Comparison of ENCODE assay signal across 8 cellular contexts in the genomic region with DNA sequence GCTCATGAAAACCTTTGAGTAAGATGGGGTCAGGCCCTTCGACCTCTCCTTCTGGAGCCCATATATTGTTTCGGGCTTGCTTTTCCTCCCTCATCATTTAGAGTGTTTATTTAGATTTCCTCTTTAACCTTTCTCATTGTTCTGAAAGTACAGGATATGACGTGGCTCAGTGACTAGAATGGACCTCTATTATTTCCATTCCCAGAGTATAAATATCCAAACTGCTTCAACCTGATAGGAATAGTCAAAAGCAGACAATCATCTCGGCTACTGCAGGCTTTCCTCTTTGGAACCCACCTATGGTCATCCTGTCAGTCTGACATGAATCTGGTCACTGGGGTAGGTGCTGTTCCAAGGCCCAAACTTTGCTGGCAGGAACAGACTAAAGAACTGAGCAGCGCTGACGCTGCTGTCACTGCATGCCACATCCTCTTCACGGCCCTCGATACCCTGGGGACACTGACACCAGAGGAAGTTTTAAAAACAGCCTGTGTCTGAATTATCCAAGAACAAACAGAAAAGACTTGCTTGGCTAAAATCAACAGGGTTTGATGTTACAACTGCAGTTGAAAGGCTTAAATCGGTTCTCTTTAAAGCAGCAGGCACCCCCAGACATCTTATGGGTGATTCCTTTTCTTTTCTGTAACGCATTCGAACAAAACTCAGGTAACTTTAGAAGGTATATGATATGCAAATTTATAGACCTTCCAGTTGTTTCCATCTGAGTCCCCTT. TPM values are rescaled to one million over a fixed set of nuclear protein-coding genes. Genes with fewer than 3 reads are reported as not detected.
A peak's percentile ranks its signal among the peaks of the same experiment; 100 is the strongest.
DNase-seq lines count a peak whose midpoint lies in the region; ATAC-seq and TF ChIP-seq lines count a peak whose summit lies in the region.

No MANE protein-coding gene starts in this region.

- POLR2A ChIA-PET in HEK293T (lab: Yijun Ruan, JAX): interaction anchor here (1.0 kb wide), 2 partner anchors 20 to 83 kb away, joined by 3 read pairs; a partner anchor contains a TSS

- CTCF ChIA-PET in HEK293T (lab: Yijun Ruan, JAX): interaction anchor here (0.6 to 1.0 kb wide), 2 partner anchors 15 to 20 kb away, joined by 6 read pairs; no protein-coding TSS in a partner anchor

- H3K4me1 Mint-ChIP-seq in activated T-cell treated with anti-CD3 and anti-CD28 coated beads, Interleukin-2, amount 50 U/mL, for 4 hours (ENCODE audit: low read depth): peaks cover 56% of the 10 kb centered on the region

- ATAC-seq in GM21515 (IDR thresholded peaks at IDR 0.05; ENCODE audit: unreplicated experiment): peak; percentile 55
- peak; percentile 52 to 63 for ATAC-seq in activated T-cell treated with anti-CD3 and anti-CD28 coated beads, Interleukin-2, amount 50 U/mL, for 4 hours

- DNase-seq in EL: peak; percentile 50
- DNase-seq in M059J (ENCODE audit: low read depth): peak; percentile 56
- peak; percentile 14 for DNase-seq in activated T-cell treated with anti-CD3 and anti-CD28 coated beads, Interleukin-2, amount 50 U/mL, for 4 hours
- peak; percentile 61 for DNase-seq in germinal center (ENCODE audit: low spot score)
- DNase-seq in stimulated activated CD4-positive, alpha-beta T cell treated with anti-CD3 and anti-CD28 coated beads, Interleukin-15, amount 100 ng/mL, for 24 hours: peak; percentile 54
- no peak for DNase-seq in HEK293T (ENCODE audit: extremely low spot score)
- DNase-seq in NCI-H128 (lab: John Stamatoyannopoulos, UW; ENCODE audit: unreplicated experiment): no peak

- no peaks in the 10 kb centered on the region for H3K9me3 Mint-ChIP-seq in activated T-cell treated with anti-CD3 and anti-CD28 coated beads, Interleukin-2, amount 50 U/mL, for 4 hours

- H3K27me3 Mint-ChIP-seq in activated T-cell treated with anti-CD3 and anti-CD28 coated beads, Interleukin-2, amount 50 U/mL, for 4 hours (ENCODE audit: low read depth): no peaks in the 10 kb centered on the region

- H3K4me3 Mint-ChIP-seq in activated T-cell treated with anti-CD3 and anti-CD28 coated beads, Interleukin-2, amount 50 U/mL, for 4 hours: peak overlapping the region; percentile 47

- H3K36me3 Mint-ChIP-seq in activated T-cell treated with anti-CD3 and anti-CD28 coated beads, Interleukin-2, amount 50 U/mL, for 4 hours (ENCODE audit: insufficient read depth): no peaks in the 10 kb centered on the region

TF ChIP-seq in HEK293T, 16 proteins besides CTCF, POLR2A, EP300 and RAD21:
- TF ChIP-seq ZNF384 (IDR thresholded peaks at IDR 0.05) (no peak), SP1 (IDR thresholded peaks at IDR 0.05) (no peak), L3MBTL2 (conservative IDR thresholded peaks at IDR 0.05) (no peak), SUZ12 (IDR thresholded peaks at IDR 0.05) (no peak), BHLHE40 (IDR thresholded peaks at IDR 0.05; ENCODE audit: borderline replicate concordance) (no peak), FOXA1 (IDR thresholded peaks at IDR 0.05) (no peak), ELF4 (IDR thresholded peaks at IDR 0.05) (no peak), HDGF (IDR thresholded peaks at IDR 0.05; ENCODE audit: borderline replicate concordance) (no peak), FOXM1 (IDR thresholded peaks at IDR 0.05; ENCODE audit: borderline replicate concordance) (no peak), TARDBP (IDR thresholded peaks at IDR 0.05) (no peak), ARNT (IDR thresholded peaks at IDR 0.05) (no peak), CTBP1 (IDR thresholded peaks at IDR 0.05; ENCODE audit: borderline replicate concordance) (no peak)
- TF ChIP-seq, protein P1, sequence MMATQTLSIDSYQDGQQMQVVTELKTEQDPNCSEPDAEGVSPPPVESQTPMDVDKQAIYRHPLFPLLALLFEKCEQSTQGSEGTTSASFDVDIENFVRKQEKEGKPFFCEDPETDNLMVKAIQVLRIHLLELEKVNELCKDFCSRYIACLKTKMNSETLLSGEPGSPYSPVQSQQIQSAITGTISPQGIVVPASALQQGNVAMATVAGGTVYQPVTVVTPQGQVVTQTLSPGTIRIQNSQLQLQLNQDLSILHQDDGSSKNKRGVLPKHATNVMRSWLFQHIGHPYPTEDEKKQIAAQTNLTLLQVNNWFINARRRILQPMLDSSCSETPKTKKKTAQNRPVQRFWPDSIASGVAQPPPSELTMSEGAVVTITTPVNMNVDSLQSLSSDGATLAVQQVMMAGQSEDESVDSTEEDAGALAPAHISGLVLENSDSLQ (IDR thresholded peaks at IDR 0.05): no peak

RNA-seq across cellular contexts. Expression of a gene that starts 5.0 kb away (rescaled TPM):
- 125 and 149 TPM in 2 replicates for total RNA-seq in M059J (2014; rRNA removed; shearing (Covaris generic))
- total RNA-seq in activated T-cell treated with anti-CD3 and anti-CD28 coated beads, Interleukin-2, amount 50 U/mL, for 4 hours: 100 to 1,000 TPM; 128 to 141 (median 137) TPM

RNA-seq across cellular contexts. Expression of a gene that starts 22.7 kb away (rescaled TPM):
- total RNA-seq in M059J (2014; rRNA removed; shearing (Covaris generic)): 16.9 and 18.9 TPM in 2 replicates
- 1 to 10 TPM; 1.2 to 1.6 (median 1.6) TPM for total RNA-seq in activated T-cell treated with anti-CD3 and anti-CD28 coated beads, Interleukin-2, amount 50 U/mL, for 4 hours

Comparison
In these comparisons a context has a peak if more than half of its experiments do, and no peak if none do; other contexts are left out.
1. DNase-seq: peak in EL (single experiment), M059J (single experiment), activated T-cell treated with anti-CD3 and anti-CD28 coated beads, Interleukin-2, amount 50 U/mL, for 4 hours (single experiment), germinal center (single experiment) and stimulated activated CD4-positive, alpha-beta T cell treated with anti-CD3 and anti-CD28 coated beads, Interleukin-15, amount 100 ng/mL, for 24 hours (single experiment); none in HEK293T (single experiment) and NCI-H128 (single experiment).